ENCODE assay signal across 2 cellular contexts in genomic region chr2:187549951-187550555, GRCh38.
TF ChIP-seq lines count a peak whose summit lies in the region.

No MANE protein-coding gene starts in this region.

TF ChIP-seq in HEK293, 187 proteins besides CTCF, POLR2A, EP300 and RAD21 (continued from another document):
- TF ChIP-seq, protein P1, sequence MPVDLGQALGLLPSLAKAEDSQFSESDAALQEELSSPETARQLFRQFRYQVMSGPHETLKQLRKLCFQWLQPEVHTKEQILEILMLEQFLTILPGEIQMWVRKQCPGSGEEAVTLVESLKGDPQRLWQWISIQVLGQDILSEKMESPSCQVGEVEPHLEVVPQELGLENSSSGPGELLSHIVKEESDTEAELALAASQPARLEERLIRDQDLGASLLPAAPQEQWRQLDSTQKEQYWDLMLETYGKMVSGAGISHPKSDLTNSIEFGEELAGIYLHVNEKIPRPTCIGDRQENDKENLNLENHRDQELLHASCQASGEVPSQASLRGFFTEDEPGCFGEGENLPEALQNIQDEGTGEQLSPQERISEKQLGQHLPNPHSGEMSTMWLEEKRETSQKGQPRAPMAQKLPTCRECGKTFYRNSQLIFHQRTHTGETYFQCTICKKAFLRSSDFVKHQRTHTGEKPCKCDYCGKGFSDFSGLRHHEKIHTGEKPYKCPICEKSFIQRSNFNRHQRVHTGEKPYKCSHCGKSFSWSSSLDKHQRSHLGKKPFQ (tag by site-specific recombination; IDR thresholded peaks at IDR 0.05): no peak
- TF ChIP-seq YY2 (tag by site-specific recombination; IDR thresholded peaks at IDR 0.05): no peak

TF ChIP-seq in liver, 16 proteins besides CTCF, POLR2A, EP300 and RAD21 (continued from another document):
- TF ChIP-seq, protein P2, sequence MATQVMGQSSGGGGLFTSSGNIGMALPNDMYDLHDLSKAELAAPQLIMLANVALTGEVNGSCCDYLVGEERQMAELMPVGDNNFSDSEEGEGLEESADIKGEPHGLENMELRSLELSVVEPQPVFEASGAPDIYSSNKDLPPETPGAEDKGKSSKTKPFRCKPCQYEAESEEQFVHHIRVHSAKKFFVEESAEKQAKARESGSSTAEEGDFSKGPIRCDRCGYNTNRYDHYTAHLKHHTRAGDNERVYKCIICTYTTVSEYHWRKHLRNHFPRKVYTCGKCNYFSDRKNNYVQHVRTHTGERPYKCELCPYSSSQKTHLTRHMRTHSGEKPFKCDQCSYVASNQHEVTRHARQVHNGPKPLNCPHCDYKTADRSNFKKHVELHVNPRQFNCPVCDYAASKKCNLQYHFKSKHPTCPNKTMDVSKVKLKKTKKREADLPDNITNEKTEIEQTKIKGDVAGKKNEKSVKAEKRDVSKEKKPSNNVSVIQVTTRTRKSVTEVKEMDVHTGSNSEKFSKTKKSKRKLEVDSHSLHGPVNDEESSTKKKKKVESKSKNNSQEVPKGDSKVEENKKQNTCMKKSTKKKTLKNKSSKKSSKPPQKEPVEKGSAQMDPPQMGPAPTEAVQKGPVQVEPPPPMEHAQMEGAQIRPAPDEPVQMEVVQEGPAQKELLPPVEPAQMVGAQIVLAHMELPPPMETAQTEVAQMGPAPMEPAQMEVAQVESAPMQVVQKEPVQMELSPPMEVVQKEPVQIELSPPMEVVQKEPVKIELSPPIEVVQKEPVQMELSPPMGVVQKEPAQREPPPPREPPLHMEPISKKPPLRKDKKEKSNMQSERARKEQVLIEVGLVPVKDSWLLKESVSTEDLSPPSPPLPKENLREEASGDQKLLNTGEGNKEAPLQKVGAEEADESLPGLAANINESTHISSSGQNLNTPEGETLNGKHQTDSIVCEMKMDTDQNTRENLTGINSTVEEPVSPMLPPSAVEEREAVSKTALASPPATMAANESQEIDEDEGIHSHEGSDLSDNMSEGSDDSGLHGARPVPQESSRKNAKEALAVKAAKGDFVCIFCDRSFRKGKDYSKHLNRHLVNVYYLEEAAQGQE (IDR thresholded peaks at IDR 0.05): peak; percentile 73
- TF ChIP-seq HNF4G (IDR thresholded peaks at IDR 0.05) (no peak), SP1 (IDR thresholded peaks at IDR 0.05) (peak; percentile 64), FOXA2 (IDR thresholded peaks at IDR 0.05) (no peak), TAF1 (conservative IDR thresholded peaks at IDR 0.05) (peak; percentile 60), NR2F2 (IDR thresholded peaks at IDR 0.05) (no peak), EGR1 (IDR thresholded peaks at IDR 0.05; ENCODE audit: low read depth in 2 of 2) (peak in 1 of 2 donors; percentile 69), FOXA1 (IDR thresholded peaks at IDR 0.05) (peak; percentile 53), GABPA (IDR thresholded peaks at IDR 0.05 in 1 of 2, conservative IDR thresholded peaks at IDR 0.05 in 1 of 2) (no peak), RXRA (IDR thresholded peaks at IDR 0.05) (peak in 1 of 2 donors; percentile 73)
- TF ChIP-seq, protein P3, sequence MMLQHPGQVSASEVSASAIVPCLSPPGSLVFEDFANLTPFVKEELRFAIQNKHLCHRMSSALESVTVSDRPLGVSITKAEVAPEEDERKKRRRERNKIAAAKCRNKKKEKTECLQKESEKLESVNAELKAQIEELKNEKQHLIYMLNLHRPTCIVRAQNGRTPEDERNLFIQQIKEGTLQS (IDR thresholded peaks at IDR 0.05): no peak
- TF ChIP-seq, protein P4, sequence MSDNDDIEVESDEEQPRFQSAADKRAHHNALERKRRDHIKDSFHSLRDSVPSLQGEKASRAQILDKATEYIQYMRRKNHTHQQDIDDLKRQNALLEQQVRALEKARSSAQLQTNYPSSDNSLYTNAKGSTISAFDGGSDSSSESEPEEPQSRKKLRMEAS (IDR thresholded peaks at IDR 0.05): peak; percentile 70
